In the genomic region with DNA sequence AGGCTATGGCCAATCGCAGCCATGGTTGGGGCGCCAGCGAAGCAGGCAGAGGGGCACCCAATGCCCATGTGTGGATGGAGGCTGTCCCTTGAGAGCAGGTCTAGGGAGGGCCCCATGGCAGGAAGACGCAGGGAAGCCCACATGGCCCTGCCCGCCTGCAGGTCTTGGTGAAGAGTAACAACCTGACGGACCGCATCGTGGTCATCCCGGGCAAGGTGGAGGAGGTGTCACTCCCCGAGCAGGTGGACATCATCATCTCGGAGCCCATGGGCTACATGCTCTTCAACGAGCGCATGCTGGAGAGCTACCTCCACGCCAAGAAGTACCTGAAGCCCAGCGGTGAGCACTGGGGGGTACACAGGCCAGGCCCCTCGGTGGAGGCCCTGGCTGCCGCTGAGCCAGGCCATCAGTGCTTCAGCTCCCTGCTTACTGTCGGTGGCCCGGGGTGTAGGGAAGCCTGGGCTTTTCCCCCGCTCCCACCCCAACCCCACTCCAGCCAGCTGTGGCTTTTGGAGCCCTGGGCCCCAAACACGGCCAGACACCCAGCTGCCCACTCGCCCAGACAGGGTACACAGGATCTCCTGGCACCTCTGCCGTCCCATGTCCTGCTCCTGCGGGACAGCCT, we compare ENCODE assay signal across 1 cellular context.
A peak's percentile ranks its signal among the peaks of the same experiment; 100 is the strongest.
TF ChIP-seq lines count a peak whose summit lies in the region.

No MANE protein-coding gene starts in this region.

TF ChIP-seq in HepG2, 621 proteins besides CTCF, POLR2A, EP300 and RAD21:
- TF ChIP-seq AGO2 (optimal IDR thresholded peaks at IDR 0.05; ENCODE audit: low read depth, low read length): peak; percentile 41
- no peak for TF ChIP-seq ZNF547 (CRISPR knock-in tag; IDR thresholded peaks at IDR 0.05)
- no peak for TF ChIP-seq DNMT3B (CRISPR knock-in tag; conservative IDR thresholded peaks at IDR 0.05)
- TF ChIP-seq GABPA (IDR thresholded peaks at IDR 0.05; ENCODE audit: low read depth, low read length): no peak
- no peak for TF ChIP-seq GABPA (CRISPR knock-in tag; IDR thresholded peaks at IDR 0.05; ENCODE audit: low read depth)
